ENCODE assay signal across 1 cellular context in the genomic region with DNA sequence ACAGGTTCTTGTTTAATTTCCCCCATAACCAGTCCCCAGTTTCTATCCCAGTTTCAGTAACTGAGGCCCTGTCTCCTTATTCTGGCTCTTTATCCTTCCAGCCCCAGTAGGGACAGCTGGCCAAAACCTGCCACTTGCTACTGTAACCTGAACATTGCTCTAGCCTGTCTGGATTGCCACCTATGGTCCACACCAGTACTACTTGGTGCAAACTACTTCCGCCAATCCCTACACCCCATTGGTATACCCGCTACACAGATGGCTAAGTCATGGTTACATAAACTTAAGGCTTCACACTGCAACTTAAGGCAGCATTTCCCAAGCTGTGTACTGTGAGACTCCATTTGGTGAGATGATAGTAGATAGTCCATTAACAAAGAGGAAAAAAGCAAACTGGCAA.
TF ChIP-seq lines count a peak whose summit lies in the region.

No MANE protein-coding gene starts in this region.

TF ChIP-seq in HepG2, 621 proteins besides CTCF, POLR2A, EP300 and RAD21:
- TF ChIP-seq CHD4 (IDR thresholded peaks at IDR 0.05; ENCODE audit: borderline replicate concordance, low read length): no peak
- TF ChIP-seq, protein P1, sequence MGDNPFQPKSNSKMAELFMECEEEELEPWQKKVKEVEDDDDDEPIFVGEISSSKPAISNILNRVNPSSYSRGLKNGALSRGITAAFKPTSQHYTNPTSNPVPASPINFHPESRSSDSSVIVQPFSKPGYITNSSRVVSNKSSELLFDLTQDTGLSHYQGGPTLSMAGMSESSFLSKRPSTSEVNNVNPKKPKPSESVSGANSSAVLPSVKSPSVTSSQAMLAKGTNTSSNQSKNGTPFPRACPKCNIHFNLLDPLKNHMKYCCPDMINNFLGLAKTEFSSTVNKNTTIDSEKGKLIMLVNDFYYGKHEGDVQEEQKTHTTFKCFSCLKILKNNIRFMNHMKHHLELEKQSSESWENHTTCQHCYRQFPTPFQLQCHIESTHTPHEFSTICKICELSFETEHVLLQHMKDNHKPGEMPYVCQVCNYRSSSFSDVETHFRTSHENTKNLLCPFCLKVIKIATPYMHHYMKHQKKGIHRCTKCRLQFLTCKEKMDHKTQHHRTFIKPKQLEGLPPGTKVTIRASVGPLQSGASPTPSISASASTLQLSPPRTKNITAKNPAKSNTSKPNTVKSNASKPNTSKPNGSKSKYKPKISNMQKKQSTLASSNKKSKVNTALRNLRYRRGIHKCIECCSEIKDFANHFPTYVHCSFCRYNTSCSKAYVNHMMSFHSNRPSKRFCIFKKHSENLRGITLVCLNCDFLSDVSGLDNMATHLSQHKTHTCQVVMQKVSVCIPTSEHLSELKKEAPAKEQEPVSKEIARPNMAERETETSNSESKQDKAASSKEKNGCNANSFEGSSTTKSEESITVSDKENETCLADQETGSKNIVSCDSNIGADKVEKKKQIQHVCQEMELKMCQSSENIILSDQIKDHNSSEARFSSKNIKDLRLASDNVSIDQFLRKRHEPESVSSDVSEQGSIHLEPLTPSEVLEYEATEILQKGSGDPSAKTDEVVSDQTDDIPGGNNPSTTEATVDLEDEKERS (CRISPR knock-in tag; IDR thresholded peaks at IDR 0.05): no peak
- TF ChIP-seq BRD4 (CRISPR knock-in tag; IDR thresholded peaks at IDR 0.05): no peak
- no peak for TF ChIP-seq NFRKB (IDR thresholded peaks at IDR 0.05)
- TF ChIP-seq, protein P2, sequence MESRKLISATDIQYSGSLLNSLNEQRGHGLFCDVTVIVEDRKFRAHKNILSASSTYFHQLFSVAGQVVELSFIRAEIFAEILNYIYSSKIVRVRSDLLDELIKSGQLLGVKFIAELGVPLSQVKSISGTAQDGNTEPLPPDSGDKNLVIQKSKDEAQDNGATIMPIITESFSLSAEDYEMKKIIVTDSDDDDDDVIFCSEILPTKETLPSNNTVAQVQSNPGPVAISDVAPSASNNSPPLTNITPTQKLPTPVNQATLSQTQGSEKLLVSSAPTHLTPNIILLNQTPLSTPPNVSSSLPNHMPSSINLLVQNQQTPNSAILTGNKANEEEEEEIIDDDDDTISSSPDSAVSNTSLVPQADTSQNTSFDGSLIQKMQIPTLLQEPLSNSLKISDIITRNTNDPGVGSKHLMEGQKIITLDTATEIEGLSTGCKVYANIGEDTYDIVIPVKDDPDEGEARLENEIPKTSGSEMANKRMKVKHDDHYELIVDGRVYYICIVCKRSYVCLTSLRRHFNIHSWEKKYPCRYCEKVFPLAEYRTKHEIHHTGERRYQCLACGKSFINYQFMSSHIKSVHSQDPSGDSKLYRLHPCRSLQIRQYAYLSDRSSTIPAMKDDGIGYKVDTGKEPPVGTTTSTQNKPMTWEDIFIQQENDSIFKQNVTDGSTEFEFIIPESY (CRISPR knock-in tag; IDR thresholded peaks at IDR 0.05): peak; percentile 48; the same call in 1 of the 2 replicates
- TF ChIP-seq ZNF782 (CRISPR knock-in tag; IDR thresholded peaks at IDR 0.05; ENCODE audit: borderline replicate concordance): no peak
